ENCODE assay signal across 8 cellular contexts in genomic region chr1:11934295-11935039, GRCh38. TPM values are rescaled to one million over a fixed set of nuclear protein-coding genes. Genes with fewer than 3 reads are reported as not detected.
A peak's percentile ranks its signal among the peaks of the same experiment; 100 is the strongest.
DNase-seq lines count a peak whose midpoint lies in the region; ATAC-seq and TF ChIP-seq lines count a peak whose summit lies in the region.

Gene PLOD1 (plus strand): TSS chr1:11934717. CDS start chr1:11934780, 63 bp downstream.

- peak; percentile 71 for DNase-seq in AG04450 (ENCODE audit: low read depth, low spot score)
- DNase-seq in NCI-H510A (lab: John Stamatoyannopoulos, UW): peak; percentile 81
- DNase-seq in activated CD4-positive, alpha-beta T cell treated with anti-CD3 and anti-CD28 coated beads for 1 hour: peak; percentile 75
- DNase-seq in cerebellum (ENCODE audit: low spot score): peak; percentile 88
- DNase-seq in kidney glomerular epithelial cell (lab: John Stamatoyannopoulos, UW): peak; percentile 72
- DNase-seq in stimulated activated CD4-positive, alpha-beta T cell treated with anti-CD3 and anti-CD28 coated beads, Interleukin-15, amount 100 ng/mL, for 24 hours: peak; percentile 91

- ATAC-seq in GM18870 (IDR thresholded peaks at IDR 0.05; ENCODE audit: unreplicated experiment) (peak; percentile 59), HG03135 (IDR thresholded peaks at IDR 0.05; ENCODE audit: unreplicated experiment) (peak; percentile 89)

- H3K9me3 ChIP-seq in AG04450 (ENCODE audit: control insufficient read depth, insufficient read depth, low read length): no peaks in the 10 kb centered on the region; the same call in 1 of the 2 replicates

- H3K27ac ChIP-seq in AG04450 (ENCODE audit: low read depth, low read length): peak within 1 kb of the TSS; percentile 87

- H3K4me3 ChIP-seq in AG04450 (ENCODE audit: low read depth, low read length): peak within 1 kb of the TSS; percentile 80

- no peak for TF ChIP-seq CTCF in AG04450 (IDR thresholded peaks at IDR 0.05; ENCODE audit: low read depth, low read length)

- POLR2A ChIA-PET in AG04450 (lab: Yijun Ruan, JAX): interaction anchor here (0.6 to 1.0 kb wide), 4 partner anchors 10 to 26 kb away, joined by 4 to 9 read pairs (median 5); no protein-coding TSS in a partner anchor

- H3K27me3 ChIP-seq in AG04450 (ENCODE audit: control insufficient read depth, insufficient read depth, low read length): no peaks in the 10 kb centered on the region

- CTCF ChIA-PET in AG04450 (lab: Charles Lee): interaction anchor here (1.0 kb wide), 1 partner anchor 27 kb away, joined by 5 read pairs; no protein-coding TSS in a partner anchor

RNA-seq across cellular contexts. Expression of gene PLOD1, which starts in this region (rescaled TPM):
- polyA plus RNA-seq in AG04450 (2011; rRNA removed): 314 and 427 TPM in 2 replicates
- 219 and 313 TPM in 2 replicates for polyA minus RNA-seq in AG04450 (2011; rRNA and poly(A)+ RNA removed)
- 24.5 TPM for total RNA-seq in cerebellum

Comparison
In these comparisons a context has a peak if more than half of its experiments do, and no peak if none do; other contexts are left out.
1. Peak in every context shown above with its lines: DNase-seq, ATAC-seq, H3K4me3 ChIP-seq and H3K27ac ChIP-seq.